In genomic region chr5:33852327-33852726, GRCh38 we compare ENCODE assay signal across 17 cellular contexts. TPM values are rescaled to one million over a fixed set of nuclear protein-coding genes. Genes with fewer than 3 reads are reported as not detected.
DNase-seq lines count a peak whose midpoint lies in the region; ATAC-seq and TF ChIP-seq lines count a peak whose summit lies in the region.
"Had no signal": no experiment of that assay in that cellular context is flagged by ENCODE, and none has a peak within 500 bp of the region (broad histone marks: within the 10 kb centered on the region; RNA-seq: fewer than 3 reads in every experiment).

No MANE protein-coding gene starts in this region.

- no peak overlapping the region for H3K27ac Mint-ChIP-seq in T-helper 17 cell
- H3K27ac Mint-ChIP-seq: activated CD8-positive, alpha-beta T cell treated with anti-CD3 and anti-CD28 coated beads for 36 hours had no signal

- intact Hi-C loops in left ventricle myocardium superior (cut with micrococcal nuclease) (no loop called here), right cardiac atrium (cut with DNase I) (no loop called here), aorta (cut with DNase I) (no loop called here), spleen (cut with DNase I; ENCODE audit: low total_unique reads) (no loop called here)

- DNase-seq in left ventricle myocardium superior = no peak
- DNase-seq in right cardiac atrium = no peak
- DNase-seq in coronary artery (ENCODE audit: low spot score) = no peak
- DNase-seq in mesenchymal stem cell = peak; percentile 48
- DNase-seq in aorta = no peak
- no peak for DNase-seq in T-helper 17 cell
- no peak for DNase-seq in NCI-H82 (lab: John Stamatoyannopoulos, UW)
- DNase-seq in spleen = no peak
- DNase-seq: activated CD8-positive, alpha-beta T cell treated with anti-CD3 and anti-CD28 coated beads for 36 hours; CD4-positive, alpha-beta memory T cell; colonic mucosa; erythroblast; NCI-H1930; NCI-H526; stimulated activated naive CD8-positive, alpha-beta T cell treated with anti-CD3 and anti-CD28 coated beads, Interleukin-15, Interleukin-2, amounts not matched to agents 100 U/mL and 50 U/mL, for 24 hours had no signal

- no peak overlapping the region for H3K27ac ChIP-seq in right cardiac atrium (ENCODE audit: low read length)
- peak overlapping the region in 1 of 2 donors; percentile 68 for H3K27ac ChIP-seq in coronary artery
- H3K27ac ChIP-seq in mesenchymal stem cell (ENCODE audit: low read length, poor library complexity, severe bottlenecking) = peak overlapping the region; percentile 30
- no peak overlapping the region for H3K27ac ChIP-seq in aorta (ENCODE audit: low read depth in 1 of 2, low read length in 2 of 2)
- no peak overlapping the region for H3K27ac ChIP-seq in spleen
- H3K27ac ChIP-seq: colonic mucosa, vagina had no signal

- TF ChIP-seq POLR2A in spleen (IDR thresholded peaks at IDR 0.05) = no peak

- H3K27me3 ChIP-seq in right cardiac atrium (ENCODE audit: control insufficient read depth, insufficient read depth) (no peaks in the 10 kb centered on the region), mesenchymal stem cell (ENCODE audit: control insufficient read depth in 1 of 2, insufficient read depth in 1 of 2, low read length in 2 of 2) (no peaks in the 10 kb centered on the region), aorta (ENCODE audit: control insufficient read depth in 1 of 2, insufficient read depth in 2 of 2, low read length in 1 of 2) (no peaks in the 10 kb centered on the region), spleen (replicated peaks in 1 of 7) (no peaks in the 10 kb centered on the region)
- H3K27me3 ChIP-seq: colonic mucosa, vagina had no signal

- H2BK120ac ChIP-seq in mesenchymal stem cell (ENCODE audit: low read depth, low read length) = no peak overlapping the region

- no peak overlapping the region for H2AK5ac ChIP-seq in mesenchymal stem cell (ENCODE audit: low read length, severe bottlenecking)

- H2BK12ac ChIP-seq in mesenchymal stem cell (ENCODE audit: low read length in 2 of 2) = no peak overlapping the region

- H3K9me3 ChIP-seq in right cardiac atrium (ENCODE audit: control insufficient read depth, low read length) = no peaks in the 10 kb centered on the region
- H3K9me3 ChIP-seq in mesenchymal stem cell (ENCODE audit: control insufficient read depth, low read length) = no peaks in the 10 kb centered on the region
- no peaks in the 10 kb centered on the region for H3K9me3 ChIP-seq in aorta (ENCODE audit: control insufficient read depth, low read length)
- H3K9me3 ChIP-seq in T-helper 17 cell (ENCODE audit: control insufficient read depth, low read length, poor library complexity, severe bottlenecking) = no peaks in the 10 kb centered on the region
- H3K9me3 ChIP-seq in spleen = no peaks in the 10 kb centered on the region
- H3K9me3 ChIP-seq: colonic mucosa, vagina had no signal

- ATAC-seq in left ventricle myocardium superior = peak; percentile 43
- ATAC-seq in right cardiac atrium = no peak
- ATAC-seq in aorta (ENCODE audit: low FRiP score) = no peak
- ATAC-seq in T-helper 17 cell = no peak
- ATAC-seq: activated CD8-positive, alpha-beta T cell treated with anti-CD3 and anti-CD28 coated beads for 36 hours; HepG2; stimulated activated naive CD8-positive, alpha-beta T cell treated with anti-CD3 and anti-CD28 coated beads, Interleukin-15, Interleukin-2, amounts not matched to agents 100 U/mL and 50 U/mL, for 24 hours had no signal

- H3K4me1 Mint-ChIP-seq in T-helper 17 cell = peaks cover 8% of the 10 kb centered on the region

- peaks cover 9% of the 10 kb centered on the region for H3K27me3 Mint-ChIP-seq in T-helper 17 cell
- H3K27me3 Mint-ChIP-seq: activated CD8-positive, alpha-beta T cell treated with anti-CD3 and anti-CD28 coated beads for 36 hours; CD4-positive, alpha-beta memory T cell had no signal

- TF ChIP-seq CTCF in coronary artery (IDR thresholded peaks at IDR 0.05) (no peak), spleen (IDR thresholded peaks at IDR 0.05 in 8 of 11, conservative IDR thresholded peaks at IDR 0.05 in 3 of 11) (no peak)

- no peak overlapping the region for H3K4me2 ChIP-seq in mesenchymal stem cell (ENCODE audit: low read length, poor library complexity, severe bottlenecking)

- H2AFZ ChIP-seq in mesenchymal stem cell (ENCODE audit: low read depth, low read length) = no peak overlapping the region

- no peak overlapping the region for H2BK5ac ChIP-seq in mesenchymal stem cell (ENCODE audit: low read depth, low read length, poor library complexity, severe bottlenecking)

- no peak overlapping the region for H3K4ac ChIP-seq in mesenchymal stem cell (ENCODE audit: low read depth in 1 of 2, low read length in 2 of 2)

- H2BK15ac ChIP-seq in mesenchymal stem cell (ENCODE audit: low read depth, poor library complexity, severe bottlenecking) = no peak overlapping the region

- peaks cover 8% of the 10 kb centered on the region for H3K79me1 ChIP-seq in mesenchymal stem cell (replicated peaks; ENCODE audit: low read length, poor library complexity, severe bottlenecking)

- H4K8ac ChIP-seq in mesenchymal stem cell (ENCODE audit: low read length) = no peak overlapping the region

- H3K23ac ChIP-seq in mesenchymal stem cell (ENCODE audit: low read length in 2 of 2) = no peak overlapping the region

- no peak overlapping the region for H3K4me3 Mint-ChIP-seq in T-helper 17 cell
- H3K4me3 Mint-ChIP-seq: activated CD8-positive, alpha-beta T cell treated with anti-CD3 and anti-CD28 coated beads for 36 hours; CD4-positive, alpha-beta memory T cell had no signal

- WGBS in right cardiac atrium = 27% methylated on average over 5 of the region's 5 CpGs
- 33% methylated on average over 3 of the region's 5 CpGs for WGBS in mesenchymal stem cell
- 3 to 6% methylated on average over 5 of the region's 5 CpGs for WGBS in aorta, 2 donors
- WGBS in spleen, 5 donors = 71 to 82% (median 77%) methylated on average over 5 of the region's 5 CpGs

- H4K91ac ChIP-seq in mesenchymal stem cell (ENCODE audit: low read length) = no peak overlapping the region

- H3K18ac ChIP-seq in mesenchymal stem cell (ENCODE audit: low read depth in 1 of 2, low read length in 2 of 2) = no peak overlapping the region

- no peaks in the 10 kb centered on the region for H3K36me3 ChIP-seq in mesenchymal stem cell (ENCODE audit: control insufficient read depth in 1 of 2, insufficient read depth in 2 of 2, low read depth in 1 of 2, low read length in 2 of 2)
- H3K36me3 ChIP-seq in aorta (ENCODE audit: control insufficient read depth in 1 of 2, insufficient read depth in 2 of 2, low read length in 1 of 2) = no peaks in the 10 kb centered on the region
- no peaks in the 10 kb centered on the region for H3K36me3 ChIP-seq in spleen
- H3K36me3 ChIP-seq: colonic mucosa, vagina had no signal

- no peak overlapping the region for H3K14ac ChIP-seq in mesenchymal stem cell (ENCODE audit: low read length in 2 of 2)

- peaks cover 2% of the 10 kb centered on the region for H3K4me1 ChIP-seq in right cardiac atrium (ENCODE audit: control insufficient read depth, insufficient read depth, low read length)
- peaks cover 24% of the 10 kb centered on the region for H3K4me1 ChIP-seq in mesenchymal stem cell (ENCODE audit: control insufficient read depth, insufficient read depth, low read depth, low read length)
- H3K4me1 ChIP-seq in aorta (ENCODE audit: control insufficient read depth in 1 of 2, insufficient read depth in 2 of 2, low read length in 2 of 2) = peaks cover 5 to 6% of the 10 kb centered on the region in 2 donors
- H3K4me1 ChIP-seq in spleen = peaks cover 0 to 8% (median 0%) of the 10 kb centered on the region in 6 donors
- H3K4me1 ChIP-seq: colonic mucosa had no signal

- H3K9ac ChIP-seq in mesenchymal stem cell (ENCODE audit: low read length) = peak overlapping the region; percentile 79

- H3K36me3 Mint-ChIP-seq in T-helper 17 cell (ENCODE audit: low read depth) = no peaks in the 10 kb centered on the region
- H3K36me3 Mint-ChIP-seq: CD4-positive, alpha-beta memory T cell had no signal

- H3K4me3 ChIP-seq in right cardiac atrium (ENCODE audit: low read length) (no peak overlapping the region), coronary artery (peak overlapping the region; percentile 46), mesenchymal stem cell (ENCODE audit: insufficient read depth in 1 of 2, low read depth in 1 of 2, low read length in 2 of 2) (peak overlapping the region in 1 of 2 experiments; percentile 32), aorta (ENCODE audit: low read length in 2 of 2) (peak overlapping the region; percentile 26 to 34), spleen (no peak overlapping the region)
- H3K4me3 ChIP-seq: colonic mucosa, vagina had no signal

RNA-seq across cellular contexts. Expression of gene ADAMTS12, which starts 39.5 kb away (rescaled TPM):
- total RNA-seq in left ventricle myocardium superior = 1.4 TPM
- total RNA-seq in right cardiac atrium = 1 to 10 TPM in 3 of 4 donors, under 1 TPM in 1; 0.54 to 1.4 (median 1.1) TPM
- 0.54 TPM for polyA plus RNA-seq in right cardiac atrium
- 95.8 TPM for polyA plus RNA-seq in mesenchymal stem cell (2013, experiment 1 of 2)
- 95.5 TPM for polyA plus RNA-seq in mesenchymal stem cell (2013, experiment 2 of 2)
- 1 to 10 TPM; 3.6 to 7.3 TPM for total RNA-seq in aorta
- polyA plus RNA-seq in aorta = 1 to 10 TPM in 1 of 2 donors, under 1 TPM in 1; 0.50 to 2.0 TPM
- not detected for total RNA-seq in T-helper 17 cell
- 1 to 10 TPM; 1.1 to 4.3 (median 1.4) TPM for total RNA-seq in spleen
- under 1 TPM; 0.07 to 0.22 (median 0.17) TPM for polyA plus RNA-seq in spleen
- total RNA-seq: activated CD8-positive, alpha-beta T cell treated with anti-CD3 and anti-CD28 coated beads for 36 hours; HepG2 had no signal
- polyA plus RNA-seq: CD4-positive, alpha-beta memory T cell had no signal

Comparison
In these comparisons a context has a peak if more than half of its experiments do, and no peak if none do; other contexts are left out.
1. H3K4me3 ChIP-seq: peak in coronary artery (single experiment) and aorta (2 of 2); none in right cardiac atrium (single experiment) and spleen (0 of 8).